ENCODE assay signal across 1 cellular context in genomic region chr17:39640493-39641118, GRCh38.
TF ChIP-seq lines count a peak whose summit lies in the region.

No MANE protein-coding gene starts in this region.

TF ChIP-seq in GM12878, 131 proteins besides CTCF, POLR2A, EP300 and RAD21:
- TF ChIP-seq ZBTB40 (IDR thresholded peaks at IDR 0.05; ENCODE audit: borderline replicate concordance) = no peak
- TF ChIP-seq, protein P1, sequence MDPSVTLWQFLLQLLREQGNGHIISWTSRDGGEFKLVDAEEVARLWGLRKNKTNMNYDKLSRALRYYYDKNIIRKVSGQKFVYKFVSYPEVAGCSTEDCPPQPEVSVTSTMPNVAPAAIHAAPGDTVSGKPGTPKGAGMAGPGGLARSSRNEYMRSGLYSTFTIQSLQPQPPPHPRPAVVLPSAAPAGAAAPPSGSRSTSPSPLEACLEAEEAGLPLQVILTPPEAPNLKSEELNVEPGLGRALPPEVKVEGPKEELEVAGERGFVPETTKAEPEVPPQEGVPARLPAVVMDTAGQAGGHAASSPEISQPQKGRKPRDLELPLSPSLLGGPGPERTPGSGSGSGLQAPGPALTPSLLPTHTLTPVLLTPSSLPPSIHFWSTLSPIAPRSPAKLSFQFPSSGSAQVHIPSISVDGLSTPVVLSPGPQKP (IDR thresholded peaks at IDR 0.05; ENCODE audit: low read depth, low read length) = no peak
- no peak for TF ChIP-seq RELA (IDR thresholded peaks at IDR 0.05; ENCODE audit: borderline replicate concordance, partially characterized antibody)
- no peak for TF ChIP-seq SUZ12 (IDR thresholded peaks at IDR 0.05; ENCODE audit: unreplicated experiment)
- no peak for TF ChIP-seq YY1 (IDR thresholded peaks at IDR 0.05; ENCODE audit: low read depth, low read length)
